17 cellular contexts compared by ENCODE assay signal in genomic region chr2:196515041-196515440, GRCh38.
DNase-seq lines count a peak whose midpoint lies in the region; FAIRE-seq and TF ChIP-seq lines count a peak whose summit lies in the region.
"Had no signal": no experiment of that assay in that cellular context is flagged by ENCODE, and none has a peak within 500 bp of the region (broad histone marks: within the 10 kb centered on the region; RNA-seq: fewer than 3 reads in every experiment).

No MANE protein-coding gene starts in this region.

- WGBS in small intestine, 3 donors, result 85 to 89% (median 85%) methylated on average over 11 of the region's 11 CpGs

- TF ChIP-seq CTCF in dorsolateral prefrontal cortex (IDR thresholded peaks at IDR 0.05 in 54 of 56, conservative IDR thresholded peaks at IDR 0.05 in 2 of 56; ENCODE audit: low read depth in 1 of 56, partially characterized antibody in 56 of 56), result no peak
- no peak for TF ChIP-seq CTCF in tibial artery (IDR thresholded peaks at IDR 0.05)
- TF ChIP-seq CTCF in A673 (conservative IDR thresholded peaks at IDR 0.05; ENCODE audit: low read depth, low read length), result no peak

- intact Hi-C loops in dorsolateral prefrontal cortex (cut with DNase I), result no loop called here
- intact Hi-C loops in tibial artery (cut with DNase I; ENCODE audit: low total_unique reads), result no loop called here
- intact Hi-C loops in A673 (cut with micrococcal nuclease; ENCODE audit: unreplicated experiment), result no loop called here

- no peaks in the 10 kb centered on the region for H3K4me1 ChIP-seq in small intestine (ENCODE audit: control insufficient read depth in 2 of 2, insufficient read depth in 1 of 2, low read depth in 1 of 2, low read length in 1 of 2)
- H3K4me1 ChIP-seq in tibial artery, result no peaks in the 10 kb centered on the region
- H3K4me1 ChIP-seq in A673 (ENCODE audit: insufficient read depth, low read length, poor library complexity, severe bottlenecking), result peaks cover 7% of the 10 kb centered on the region
- H3K4me1 ChIP-seq: breast epithelium, Caco-2, lower lobe of right lung had no signal

- H3K9me3 ChIP-seq in small intestine (ENCODE audit: control insufficient read depth, low read depth), result no peaks in the 10 kb centered on the region
- H3K9me3 ChIP-seq in tibial artery, result no peaks in the 10 kb centered on the region
- no peaks in the 10 kb centered on the region for H3K9me3 ChIP-seq in A673 (ENCODE audit: low read depth, low read length, poor library complexity, severe bottlenecking)
- H3K9me3 ChIP-seq: breast epithelium, Caco-2, esophagus muscularis mucosa, lower lobe of right lung, SK-N-SH had no signal

- CTCF ChIA-PET in A673 (lab: Charles Lee), result no interaction called here

- DNase-seq in NCI-H1092 (lab: John Stamatoyannopoulos, UW), result peak; percentile 47
- peak; percentile 33 for DNase-seq in NCI-H345 treated with DMSO at 0.1 percent for 48 hours (lab: John Stamatoyannopoulos, UW; ENCODE audit: unreplicated experiment)
- DNase-seq in dorsolateral prefrontal cortex, result peak in 7 of 10 donors; percentile 24 to 60 (median 47)
- peak; percentile 7 for DNase-seq in occipital lobe (lab: John Stamatoyannopoulos, UW)
- DNase-seq in small intestine, result no peak
- no peak for DNase-seq in tibial artery
- no peak for DNase-seq in A673 (ENCODE audit: low spot score)
- no peak for DNase-seq in DMS53 (lab: John Stamatoyannopoulos, UW)
- DNase-seq: Caco-2; GDM1; lower lobe of right lung; SK-N-SH; stimulated activated CD4-positive, alpha-beta T cell treated with anti-CD3 and anti-CD28 coated beads, Interleukin-1b, Interleukin-23, amount 100 ng/mL, for 48 hours; T-helper 9 cell had no signal

- H3K36me3 ChIP-seq in small intestine (ENCODE audit: control insufficient read depth in 2 of 2, insufficient read depth in 2 of 2, low read length in 2 of 2) (no peaks in the 10 kb centered on the region), tibial artery (no peaks in the 10 kb centered on the region), A673 (ENCODE audit: insufficient read depth, low read length, poor library complexity, severe bottlenecking) (no peaks in the 10 kb centered on the region)
- H3K36me3 ChIP-seq: breast epithelium, esophagus muscularis mucosa, lower lobe of right lung had no signal

- H3K27me3 ChIP-seq in dorsolateral prefrontal cortex (no peaks in the 10 kb centered on the region), small intestine (ENCODE audit: control insufficient read depth in 2 of 2, insufficient read depth in 2 of 2, low read length in 2 of 2) (no peaks in the 10 kb centered on the region), tibial artery (no peaks in the 10 kb centered on the region), A673 (replicated peaks; ENCODE audit: insufficient read depth, low read depth, low read length, poor library complexity) (no peaks in the 10 kb centered on the region)
- H3K27me3 ChIP-seq: breast epithelium, esophagus muscularis mucosa had no signal

- POLR2A ChIA-PET in A673 (lab: Charles Lee; ENCODE audit: low non-redundant PET), result no interaction called here

- H3K27ac ChIP-seq in dorsolateral prefrontal cortex (peak overlapping the region in 26 of 59 donors; percentile 3 to 70 (median 30)), small intestine (ENCODE audit: low read depth in 1 of 2, low read length in 1 of 2) (no peak overlapping the region), tibial artery (no peak overlapping the region), A673 (ENCODE audit: low read depth, low read length, poor library complexity, severe bottlenecking) (no peak overlapping the region)
- H3K27ac ChIP-seq: breast epithelium, esophagus muscularis mucosa, KMS-11, lower lobe of right lung had no signal

- peak overlapping the region in 1 of 59 donors; percentile 6 for H3K4me3 ChIP-seq in dorsolateral prefrontal cortex
- no peak overlapping the region for H3K4me3 ChIP-seq in small intestine (ENCODE audit: low read depth in 1 of 2, low read length in 2 of 2)
- no peak overlapping the region for H3K4me3 ChIP-seq in tibial artery
- H3K4me3 ChIP-seq in A673 (ENCODE audit: low read depth, low read length, poor library complexity, severe bottlenecking), result no peak overlapping the region
- H3K4me3 ChIP-seq: breast epithelium, esophagus muscularis mucosa, lower lobe of right lung had no signal

- no TSS peak for BruUV-seq in A673 (replicated peaks; lab: Mats Ljungman, UMichigan)

- no peak for FAIRE-seq in small intestine (lab: Jason Lieb, UNC)

Comparison
In these comparisons a context has a peak if more than half of its experiments do, and no peak if none do; other contexts are left out.
1. DNase-seq: peak in NCI-H1092 (single experiment), NCI-H345 treated with DMSO at 0.1 percent for 48 hours (single experiment), dorsolateral prefrontal cortex (7 of 10) and occipital lobe (single experiment); none in small intestine (single experiment), tibial artery (0 of 2), A673 (single experiment) and DMS53 (single experiment).